ENCODE assay signal across 8 cellular contexts in genomic region chr15:23039151-23039916, GRCh38. TPM values are rescaled to one million over a fixed set of nuclear protein-coding genes. Genes with fewer than 3 reads are reported as not detected.
DNase-seq lines count a peak whose midpoint lies in the region; ATAC-seq and TF ChIP-seq lines count a peak whose summit lies in the region.

TSS of gene TUBGCP5 (minus strand) at chr15:23039569. CDS start at chr15:23039543, 26 bp downstream.

- peak; percentile 41 for TF ChIP-seq CTCF in GM12873 (IDR thresholded peaks at IDR 0.05; ENCODE audit: insufficient read depth, low read depth, low read length, missing control alignments)
- peak; percentile 40 to 71 (median 67) for TF ChIP-seq CTCF in ovary (IDR thresholded peaks at IDR 0.05)

- no peaks in the 10 kb centered on the region for H3K9me3 Mint-ChIP-seq in activated naive CD8-positive, alpha-beta T cell (ENCODE audit: low read depth)

- H3K9me3 ChIP-seq in ovary (no peaks in the 10 kb centered on the region), thymus (ENCODE audit: control insufficient read depth) (no peaks in the 10 kb centered on the region)

- WGBS in ovary, 3 donors: 0 to 2% (median 1%) methylated on average over 48 to 92 of the region's 92 CpGs
- WGBS in thymus: under 1% methylated on average over 92 of the region's 92 CpGs

- H3K27me3 ChIP-seq in ovary (no peaks in the 10 kb centered on the region), thymus (ENCODE audit: control insufficient read depth, insufficient read depth) (no peaks in the 10 kb centered on the region)

- H3K4me1 ChIP-seq in ovary (ENCODE audit: insufficient read depth) (peaks cover 1% of the 10 kb centered on the region), thymus (ENCODE audit: control insufficient read depth, insufficient read depth, low read length) (peaks cover 4% of the 10 kb centered on the region)

- H3K27me3 Mint-ChIP-seq in activated naive CD8-positive, alpha-beta T cell: no peaks in the 10 kb centered on the region

- TF ChIP-seq EP300 in ovary (IDR thresholded peaks at IDR 0.05): no peak

- H3K4me1 Mint-ChIP-seq in activated naive CD8-positive, alpha-beta T cell (ENCODE audit: low read depth): peaks cover 27% of the 10 kb centered on the region

- H3K27ac ChIP-seq in ovary (peak within 1 kb of the TSS; percentile 48 to 60), thymus (ENCODE audit: low read depth) (peak within 1 kb of the TSS; percentile 86)

- intact Hi-C loops in Right ventricle myocardium inferior (cut with DNase I): loop anchor here (10.0 kb wide), 1 partner anchor 425 kb away; no protein-coding TSS in a partner anchor
- intact Hi-C loops in ovary (cut with DNase I): loop anchor here in 2 of 4 donors (10.0 kb wide), 2 partner anchors 75 to 85 kb away; no protein-coding TSS in a partner anchor

- peak within 1 kb of the TSS; percentile 98 for H3K4me3 Mint-ChIP-seq in activated naive CD8-positive, alpha-beta T cell

- peak; percentile 69 for TF ChIP-seq POLR2A in ovary (IDR thresholded peaks at IDR 0.05)

- H3K4me3 ChIP-seq in ovary (peak within 1 kb of the TSS; percentile 69), thymus (ENCODE audit: low read length) (peak within 1 kb of the TSS; percentile 88)

- H3K36me3 Mint-ChIP-seq in activated naive CD8-positive, alpha-beta T cell: peaks cover 5% of the 10 kb centered on the region

- peak within 1 kb of the TSS; percentile 93 for H3K27ac Mint-ChIP-seq in activated naive CD8-positive, alpha-beta T cell

- ATAC-seq in HG02678 (IDR thresholded peaks at IDR 0.05; ENCODE audit: unreplicated experiment): peak; percentile 91
- ATAC-seq in Right ventricle myocardium inferior: peak; percentile 99

- DNase-seq in NCI-H1105 treated with DMSO at 0.1 percent for 48 hours (lab: John Stamatoyannopoulos, UW) (peak; percentile 84), SKM-1 treated with dmso at 0.1 percent for 144 hours (lab: John Stamatoyannopoulos, UW; ENCODE audit: unreplicated experiment) (peak; percentile 93), Right ventricle myocardium inferior (ENCODE audit: missing footprints) (peak; percentile 98), ovary (peak; percentile 97 to 99 (median 98))

- H3K36me3 ChIP-seq in ovary (no peaks in the 10 kb centered on the region), thymus (ENCODE audit: control insufficient read depth, insufficient read depth) (no peaks in the 10 kb centered on the region)

RNA-seq across cellular contexts. Expression of gene TUBGCP5, which starts in this region (rescaled TPM):
- total RNA-seq in Right ventricle myocardium inferior (11.3 TPM), ovary (10 to 100 TPM; 10.2 to 25.6 (median 16.4) TPM)
- polyA plus RNA-seq in ovary (10 to 100 TPM in 1 of 2 donors, 1 to 10 TPM in 1; 8.5 to 14.4 TPM), thymus (9.3 TPM)

Comparison
In these comparisons a context has a peak if more than half of its experiments do, and no peak if none do; other contexts are left out.
1. Peak in every context shown above with its lines: DNase-seq, ATAC-seq, H3K4me3 ChIP-seq and H3K27ac ChIP-seq.